In the genomic region with DNA sequence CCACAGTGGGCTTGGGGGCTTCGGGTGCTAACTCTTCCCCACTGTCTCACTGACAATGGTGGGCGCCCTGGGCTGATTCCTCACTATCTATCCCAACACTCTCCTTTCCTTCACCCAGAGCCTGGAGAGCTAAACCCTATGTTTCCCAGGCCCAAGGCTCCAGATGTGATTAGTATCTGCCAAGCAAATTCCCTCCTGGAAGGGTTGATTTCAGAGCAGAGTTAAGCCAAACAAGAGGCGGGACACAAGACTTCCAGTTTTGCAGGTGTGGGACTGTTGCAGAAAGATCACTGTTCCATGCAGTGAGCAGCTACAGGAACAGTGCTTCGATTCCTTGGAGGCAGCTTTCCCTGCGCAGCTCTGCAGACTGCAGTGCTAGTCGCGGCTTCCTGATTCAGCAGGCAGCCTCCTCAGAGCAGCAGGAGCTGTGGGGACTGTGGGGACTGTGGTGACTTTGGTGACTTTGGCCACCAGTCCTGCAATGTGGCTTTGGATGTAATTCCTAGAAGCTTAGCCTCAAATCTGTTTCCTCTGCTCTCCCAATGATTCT, we compare ENCODE assay signal across 10 cellular contexts.
A peak's percentile ranks its signal among the peaks of the same experiment; 100 is the strongest.
DNase-seq lines count a peak whose midpoint lies in the region; ATAC-seq and TF ChIP-seq lines count a peak whose summit lies in the region.
"Had no signal": no experiment of that assay in that cellular context is flagged by ENCODE, and none has a peak within 500 bp of the region (broad histone marks: within the 10 kb centered on the region; RNA-seq: fewer than 3 reads in every experiment).

No MANE protein-coding gene starts in this region.

- H3K27ac ChIP-seq in mucosa of rectum (ENCODE audit: low read depth in 2 of 2, low read length in 2 of 2) (peak overlapping the region; percentile 2 to 35), tibial artery (peak overlapping the region; percentile 74 to 83)
- H3K27ac ChIP-seq: foreskin keratinocyte, WERI-Rb-1 had no signal

- ATAC-seq in HG02678 (IDR thresholded peaks at IDR 0.05; ENCODE audit: unreplicated experiment) = no peak

- no peak overlapping the region for H3K4me3 ChIP-seq in epithelial cell of proximal tubule (ENCODE audit: low read depth, low read length)
- no peak overlapping the region for H3K4me3 ChIP-seq in mucosa of rectum (ENCODE audit: low read length in 2 of 2)
- H3K4me3 ChIP-seq in tibial artery = no peak overlapping the region

- intact Hi-C loops in tibial artery (cut with DNase I; ENCODE audit: low total_unique reads) = no loop called here

- H3K27me3 ChIP-seq in mucosa of rectum (ENCODE audit: control insufficient read depth in 2 of 2, insufficient read depth in 2 of 2, low read length in 2 of 2) (no peaks in the 10 kb centered on the region), tibial artery (no peaks in the 10 kb centered on the region)

- no peaks in the 10 kb centered on the region for H3K36me3 ChIP-seq in mucosa of rectum (ENCODE audit: control insufficient read depth in 2 of 2, insufficient read depth in 2 of 2, low read length in 2 of 2)
- H3K36me3 ChIP-seq in tibial artery = no peaks in the 10 kb centered on the region
- H3K36me3 ChIP-seq: WERI-Rb-1 had no signal

- H3K4me1 ChIP-seq in mucosa of rectum (ENCODE audit: control insufficient read depth in 2 of 2, insufficient read depth in 2 of 2, low read length in 2 of 2) = peaks cover 0 to 13% of the 10 kb centered on the region in 2 donors
- H3K4me1 ChIP-seq in tibial artery = peaks cover 8 to 33% (median 25%) of the 10 kb centered on the region in 4 donors
- H3K4me1 ChIP-seq: foreskin keratinocyte had no signal

- DNase-seq in DMS53 (lab: John Stamatoyannopoulos, UW) (peak; percentile 39), DMS53 treated with DMSO at 0.1 percent for 48 hours (lab: John Stamatoyannopoulos, UW; ENCODE audit: unreplicated experiment) (no peak), epithelial cell of proximal tubule (ENCODE audit: low read depth) (peak; percentile 31), tibial artery (no peak), COR-L47 (lab: John Stamatoyannopoulos, UW) (no peak)
- DNase-seq in activated CD4-positive, alpha-beta T cell treated with anti-CD3 and anti-CD28 coated beads, Interleukin-2, amount 50 U/mL, for 4 hours = no peak
- DNase-seq: WERI-Rb-1 had no signal

- H3K9ac ChIP-seq in mucosa of rectum (ENCODE audit: low read depth in 1 of 2, low read length in 2 of 2) = no peak overlapping the region

- H3K9me3 ChIP-seq in mucosa of rectum (ENCODE audit: control insufficient read depth in 2 of 2, low read length in 2 of 2) (no peaks in the 10 kb centered on the region), tibial artery (peaks cover 0 to 26% (median 6%) of the 10 kb centered on the region in 3 donors)

- TF ChIP-seq CTCF in epithelial cell of proximal tubule (conservative IDR thresholded peaks at IDR 0.05; ENCODE audit: low read depth, low read length) = no peak
- no peak for TF ChIP-seq CTCF in tibial artery (IDR thresholded peaks at IDR 0.05)

Comparison
In these comparisons a context has a peak if more than half of its experiments do, and no peak if none do; other contexts are left out.
1. DNase-seq: peak in DMS53 (single experiment) and epithelial cell of proximal tubule (single experiment); none in DMS53 treated with DMSO at 0.1 percent for 48 hours (single experiment), tibial artery (0 of 2), activated CD4-positive, alpha-beta T cell treated with anti-CD3 and anti-CD28 coated beads, Interleukin-2, amount 50 U/mL, for 4 hours (0 of 2) and COR-L47 (single experiment).